ENCODE assay signal across 1 cellular context in the genomic region with DNA sequence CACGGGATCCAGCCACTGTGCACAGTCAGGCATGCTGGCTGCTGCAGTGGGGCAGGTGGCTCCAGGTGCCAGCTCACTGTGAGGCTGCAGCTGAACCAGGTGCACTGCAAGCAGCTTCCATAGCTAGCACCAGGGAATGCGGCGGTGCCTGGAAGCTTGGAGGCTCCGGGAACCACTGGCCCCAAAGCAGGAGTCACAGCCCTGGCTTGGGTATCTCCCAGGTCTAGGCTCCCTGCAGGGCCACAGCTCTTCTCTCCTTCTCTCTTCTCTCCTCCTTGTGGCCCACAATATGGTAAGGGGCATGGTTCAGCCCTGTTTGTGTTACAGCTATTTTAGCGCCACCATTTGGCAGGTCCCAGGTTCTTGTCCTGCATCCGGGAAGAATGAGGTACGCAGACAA.
TF ChIP-seq lines count a peak whose summit lies in the region.

No MANE protein-coding gene starts in this region.

TF ChIP-seq in HCT116, 20 proteins besides CTCF, POLR2A, EP300 and RAD21 (continued from another document):
- TF ChIP-seq SP1 (IDR thresholded peaks at IDR 0.05; ENCODE audit: low read depth): no peak
- TF ChIP-seq, protein P1, sequence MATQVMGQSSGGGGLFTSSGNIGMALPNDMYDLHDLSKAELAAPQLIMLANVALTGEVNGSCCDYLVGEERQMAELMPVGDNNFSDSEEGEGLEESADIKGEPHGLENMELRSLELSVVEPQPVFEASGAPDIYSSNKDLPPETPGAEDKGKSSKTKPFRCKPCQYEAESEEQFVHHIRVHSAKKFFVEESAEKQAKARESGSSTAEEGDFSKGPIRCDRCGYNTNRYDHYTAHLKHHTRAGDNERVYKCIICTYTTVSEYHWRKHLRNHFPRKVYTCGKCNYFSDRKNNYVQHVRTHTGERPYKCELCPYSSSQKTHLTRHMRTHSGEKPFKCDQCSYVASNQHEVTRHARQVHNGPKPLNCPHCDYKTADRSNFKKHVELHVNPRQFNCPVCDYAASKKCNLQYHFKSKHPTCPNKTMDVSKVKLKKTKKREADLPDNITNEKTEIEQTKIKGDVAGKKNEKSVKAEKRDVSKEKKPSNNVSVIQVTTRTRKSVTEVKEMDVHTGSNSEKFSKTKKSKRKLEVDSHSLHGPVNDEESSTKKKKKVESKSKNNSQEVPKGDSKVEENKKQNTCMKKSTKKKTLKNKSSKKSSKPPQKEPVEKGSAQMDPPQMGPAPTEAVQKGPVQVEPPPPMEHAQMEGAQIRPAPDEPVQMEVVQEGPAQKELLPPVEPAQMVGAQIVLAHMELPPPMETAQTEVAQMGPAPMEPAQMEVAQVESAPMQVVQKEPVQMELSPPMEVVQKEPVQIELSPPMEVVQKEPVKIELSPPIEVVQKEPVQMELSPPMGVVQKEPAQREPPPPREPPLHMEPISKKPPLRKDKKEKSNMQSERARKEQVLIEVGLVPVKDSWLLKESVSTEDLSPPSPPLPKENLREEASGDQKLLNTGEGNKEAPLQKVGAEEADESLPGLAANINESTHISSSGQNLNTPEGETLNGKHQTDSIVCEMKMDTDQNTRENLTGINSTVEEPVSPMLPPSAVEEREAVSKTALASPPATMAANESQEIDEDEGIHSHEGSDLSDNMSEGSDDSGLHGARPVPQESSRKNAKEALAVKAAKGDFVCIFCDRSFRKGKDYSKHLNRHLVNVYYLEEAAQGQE (IDR thresholded peaks at IDR 0.05; ENCODE audit: low read depth): no peak
- no peak for TF ChIP-seq SIN3A (IDR thresholded peaks at IDR 0.05; ENCODE audit: low read depth)
- TF ChIP-seq ELF1 (IDR thresholded peaks at IDR 0.05; ENCODE audit: borderline replicate concordance, low read depth): no peak
- TF ChIP-seq, protein P2, sequence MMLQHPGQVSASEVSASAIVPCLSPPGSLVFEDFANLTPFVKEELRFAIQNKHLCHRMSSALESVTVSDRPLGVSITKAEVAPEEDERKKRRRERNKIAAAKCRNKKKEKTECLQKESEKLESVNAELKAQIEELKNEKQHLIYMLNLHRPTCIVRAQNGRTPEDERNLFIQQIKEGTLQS (IDR thresholded peaks at IDR 0.05): no peak
- TF ChIP-seq JUND (IDR thresholded peaks at IDR 0.05): no peak
- TF ChIP-seq TCF7L2 (IDR thresholded peaks at IDR 0.05; ENCODE audit: borderline replicate concordance, extremely low read depth, insufficient read depth, insufficient read length): no peak
- TF ChIP-seq CBX3 (IDR thresholded peaks at IDR 0.05; ENCODE audit: low read depth): no peak
- no peak for TF ChIP-seq POLR2AphosphoS5 (IDR thresholded peaks at IDR 0.05; ENCODE audit: low read depth, low read length)
- TF ChIP-seq ZNF274 (IDR thresholded peaks at IDR 0.05; ENCODE audit: low read depth, low read length): no peak
- TF ChIP-seq EZH2 (IDR thresholded peaks at IDR 0.05): no peak
